19 cellular contexts compared by ENCODE assay signal in the genomic region with DNA sequence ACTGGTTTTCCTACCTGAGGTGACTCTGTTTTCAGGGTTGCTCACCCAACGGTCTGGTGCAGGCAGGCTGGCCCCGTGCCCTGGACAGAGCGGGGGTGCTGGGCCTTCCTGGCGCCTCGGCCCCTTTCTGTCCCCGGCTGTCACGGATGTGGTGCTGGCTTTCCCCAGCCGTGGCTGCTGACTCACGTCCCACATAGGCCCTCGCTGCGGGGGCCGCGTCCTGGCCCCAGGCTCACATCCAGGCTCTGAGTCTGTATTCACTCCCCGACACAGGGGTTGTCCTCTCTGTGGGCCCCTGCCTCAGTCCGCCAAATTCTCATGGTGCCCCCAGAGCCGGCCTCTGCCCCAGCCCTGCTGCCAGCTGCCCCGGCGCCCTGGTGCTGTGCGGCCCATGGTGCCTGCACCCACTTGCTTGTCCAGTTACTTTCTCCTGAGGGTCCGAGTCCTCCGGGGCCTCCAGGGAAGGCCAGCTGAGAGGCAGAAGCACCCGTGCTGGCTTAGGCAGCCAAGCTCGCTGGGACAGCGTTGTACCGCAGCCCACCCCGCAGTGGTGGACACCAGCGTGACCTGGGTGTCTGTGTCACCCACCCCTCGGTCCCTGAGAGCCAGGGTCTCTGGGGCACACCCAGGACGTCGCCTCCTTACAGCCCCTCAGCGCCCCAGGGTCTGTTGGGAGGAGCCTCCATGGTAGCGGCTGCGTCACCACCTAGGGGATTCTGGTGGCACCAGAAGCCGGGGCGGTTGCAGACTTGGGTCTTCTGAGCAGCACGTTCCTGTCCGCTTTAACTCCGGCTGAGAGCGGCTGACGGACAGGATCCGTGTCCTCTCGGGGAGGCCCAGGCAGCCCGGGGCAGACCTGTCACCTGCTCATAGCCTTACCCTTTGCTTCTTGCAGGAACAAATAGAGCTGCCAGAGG. TPM values are rescaled to one million over a fixed set of nuclear protein-coding genes. Genes with fewer than 3 reads are reported as not detected.
DNase-seq lines count a peak whose midpoint lies in the region; ATAC-seq, FAIRE-seq and TF ChIP-seq lines count a peak whose summit lies in the region.
"Had no signal": no experiment of that assay in that cellular context is flagged by ENCODE, and none has a peak within 500 bp of the region (broad histone marks: within the 10 kb centered on the region; RNA-seq: fewer than 3 reads in every experiment).

No MANE protein-coding gene starts in this region.

- no peak for TF ChIP-seq EP300 in K562 (IDR thresholded peaks at IDR 0.05; ENCODE audit: low read length)

- TF ChIP-seq RAD21 in K562 (CRISPR knock-in tag; conservative IDR thresholded peaks at IDR 0.05 in 1 of 2, IDR thresholded peaks at IDR 0.05 in 1 of 2), result no peak

- POLR2A ChIA-PET in K562 (lab: Yijun Ruan, JAX) (interaction anchor here (0.6 to 0.9 kb wide), 2 partner anchors 25 to 104 kb away, joined by 4 read pairs; no protein-coding TSS in a partner anchor), A673 (lab: Charles Lee; ENCODE audit: low non-redundant PET) (no interaction called here)

- H3K4me3 ChIP-seq in K562 (no peak overlapping the region), A673 (ENCODE audit: low read depth, low read length, poor library complexity, severe bottlenecking) (no peak overlapping the region)
- H3K4me3 ChIP-seq: BLaER1, colonic mucosa, HAP-1, SJCRH30 had no signal

- intact Hi-C loops in K562 (cut with micrococcal nuclease), result no loop called here
- intact Hi-C loops in A673 (cut with micrococcal nuclease; ENCODE audit: unreplicated experiment), result no loop called here

- no peaks in the 10 kb centered on the region for H3K9me3 Mint-ChIP-seq in natural killer cell treated with Interleukin-12 subunit alpha and Interleukin-12 subunit beta and Interleukin-15 and Interleukin-18, amount 100 ng/mL, for 72 hours
- H3K9me3 Mint-ChIP-seq: neural crest cell had no signal

- BruUV-seq in K562 (replicated peaks; lab: Mats Ljungman, UMichigan) (no TSS peak), A673 (replicated peaks; lab: Mats Ljungman, UMichigan) (no TSS peak)

- no peak overlapping the region for H2AFZ ChIP-seq in K562 (ENCODE audit: low read depth, low read length)

- no peak for TF ChIP-seq POLR2A in K562 (conservative IDR thresholded peaks at IDR 0.05)

- no peaks in the 10 kb centered on the region for H4K20me1 ChIP-seq in K562 (replicated peaks; ENCODE audit: control insufficient read depth, insufficient read depth, low read length)

- in situ Hi-C loops in GM13976 (cut with MboI; ENCODE audit: low sequenced_read_pairs, unreplicated experiment), result no loop called here
- in situ Hi-C loops in K562 (cut with MboI), result no loop called here

- H3K9me1 ChIP-seq in K562 (ENCODE audit: control insufficient read depth, insufficient read depth, low read length), result no peaks in the 10 kb centered on the region

- TF ChIP-seq CTCF in GM13976 (IDR thresholded peaks at IDR 0.05; ENCODE audit: borderline replicate concordance, control extremely low read depth, extremely low read depth, insufficient read depth, missing control alignments) (no peak), K562 (IDR thresholded peaks at IDR 0.05 in 2 of 3, conservative IDR thresholded peaks at IDR 0.05 in 1 of 3; ENCODE audit: insufficient read depth in 2 of 3, low read depth in 1 of 3, low read length in 3 of 3) (no peak), A673 (conservative IDR thresholded peaks at IDR 0.05; ENCODE audit: low read depth, low read length) (no peak)

- H3K27ac ChIP-seq in K562 (ENCODE audit: extremely low read depth, low read depth, low read length) (no peak overlapping the region), A673 (ENCODE audit: low read depth, low read length, poor library complexity, severe bottlenecking) (no peak overlapping the region)
- H3K27ac ChIP-seq: BLaER1, colonic mucosa, HL-60, SJCRH30 had no signal

- H3K79me2 ChIP-seq in K562 (ENCODE audit: control insufficient read depth, insufficient read depth, low read length), result peaks cover 6% of the 10 kb centered on the region

- no peak overlapping the region; a peak in 1 of 4 replicates for H3K9ac ChIP-seq in K562 (ENCODE audit: insufficient read depth in 1 of 2, low read depth in 2 of 2, low read length in 2 of 2)
- H3K9ac ChIP-seq: BLaER1 had no signal

- H3K27me3 Mint-ChIP-seq in natural killer cell treated with Interleukin-12 subunit alpha and Interleukin-12 subunit beta and Interleukin-15 and Interleukin-18, amount 100 ng/mL, for 72 hours, result no peaks in the 10 kb centered on the region

- H3K27me3 ChIP-seq in K562 (ENCODE audit: control insufficient read depth in 2 of 2, insufficient read depth in 2 of 2, low read length in 2 of 2), result no peaks in the 10 kb centered on the region
- peaks cover 1% of the 10 kb centered on the region for H3K27me3 ChIP-seq in A673 (replicated peaks; ENCODE audit: insufficient read depth, low read depth, low read length, poor library complexity)
- H3K27me3 ChIP-seq: colonic mucosa had no signal

- DNase-seq in GM13976 (ENCODE audit: low spot score) (peak; percentile 25), MV-4-11 (lab: John Stamatoyannopoulos, UW) (peak; percentile 61), K562 (ENCODE audit: extremely low read depth in 1 of 4, low spot score in 3 of 4) (peak in 1 of 4 experiments; percentile 13), A673 (ENCODE audit: low spot score) (no peak)
- no peak for DNase-seq in natural killer cell treated with Interleukin-12 subunit alpha and Interleukin-12 subunit beta and Interleukin-15 and Interleukin-18, amount 100 ng/mL, for 72 hours (ENCODE audit: low spot score)
- DNase-seq: activated CD4-positive, alpha-beta T cell treated with anti-CD3 and anti-CD28 coated beads for 48 hours; activated naive CD4-positive, alpha-beta T cell; colonic mucosa; NCI-H1092 treated with DMSO at 0.1 percent for 48 hours; NCI-H2107; NCI-H526 treated with DMSO at 0.1 percent for 48 hours; SJCRH30; T-helper 9 cell had no signal

- H3K4me1 ChIP-seq in K562 (replicated peaks in 1 of 2; ENCODE audit: control insufficient read depth in 2 of 2, insufficient read depth in 2 of 2, low read length in 2 of 2), result peaks cover 15 to 75% of the 10 kb centered on the region in 2 experiments
- H3K4me1 ChIP-seq in A673 (ENCODE audit: insufficient read depth, low read length, poor library complexity, severe bottlenecking), result peaks cover 6% of the 10 kb centered on the region
- H3K4me1 ChIP-seq: HAP-1 had no signal

- H3K36me3 Mint-ChIP-seq in natural killer cell treated with Interleukin-12 subunit alpha and Interleukin-12 subunit beta and Interleukin-15 and Interleukin-18, amount 100 ng/mL, for 72 hours, result no peaks in the 10 kb centered on the region

- peak overlapping the region in 1 of 2 donors; percentile 35 for H3K27ac Mint-ChIP-seq in natural killer cell treated with Interleukin-12 subunit alpha and Interleukin-12 subunit beta and Interleukin-15 and Interleukin-18, amount 100 ng/mL, for 72 hours

- H3K36me3 ChIP-seq in K562 (ENCODE audit: control insufficient read depth, insufficient read depth, low read length) (peaks cover 49% of the 10 kb centered on the region; the same call in 1 of the 3 replicates), A673 (ENCODE audit: insufficient read depth, low read length, poor library complexity, severe bottlenecking) (peaks cover 23% of the 10 kb centered on the region)

- no peak for ATAC-seq in K562
- peak; percentile 79 to 87 for ATAC-seq in natural killer cell treated with Interleukin-12 subunit alpha and Interleukin-12 subunit beta and Interleukin-15 and Interleukin-18, amount 100 ng/mL, for 72 hours
- ATAC-seq in GM18907 (IDR thresholded peaks at IDR 0.05; ENCODE audit: unreplicated experiment), result no peak
- no peak for ATAC-seq in HG03457 (IDR thresholded peaks at IDR 0.05; ENCODE audit: unreplicated experiment)

- no peak for FAIRE-seq in K562 (lab: Jason Lieb, UNC)

- H3K4me1 Mint-ChIP-seq in natural killer cell treated with Interleukin-12 subunit alpha and Interleukin-12 subunit beta and Interleukin-15 and Interleukin-18, amount 100 ng/mL, for 72 hours (ENCODE audit: low read depth in 2 of 2), result peaks cover 10 to 21% of the 10 kb centered on the region in 2 donors

- 88% methylated on average over 38 of the region's 43 CpGs for WGBS in K562 (ENCODE audit: insufficient coverage, low coverage, missing lambda C conversion rate)

- CTCF ChIA-PET in K562 (lab: Yijun Ruan, JAX; ENCODE audit: low intra/inter-chr PET ratio), result no interaction called here
- CTCF ChIA-PET in A673 (lab: Charles Lee), result no interaction called here

- peak overlapping the region; percentile 38 for H3K4me3 Mint-ChIP-seq in natural killer cell treated with Interleukin-12 subunit alpha and Interleukin-12 subunit beta and Interleukin-15 and Interleukin-18, amount 100 ng/mL, for 72 hours
- H3K4me3 Mint-ChIP-seq: neural crest cell had no signal

- no peak overlapping the region for H3K4me2 ChIP-seq in K562 (ENCODE audit: insufficient read depth, low read length)
- H3K4me2 ChIP-seq: BLaER1 had no signal

- H3K9me3 ChIP-seq in K562 (replicated peaks; ENCODE audit: control insufficient read depth, insufficient read depth, low read depth, low read length) (no peaks in the 10 kb centered on the region), A673 (ENCODE audit: low read depth, low read length, poor library complexity, severe bottlenecking) (no peaks in the 10 kb centered on the region)
- H3K9me3 ChIP-seq: BLaER1, colonic mucosa, HAP-1, SJCRH30 had no signal

RNA-seq across cellular contexts. Expression of a gene that starts 6.1 kb away (rescaled TPM):
- total RNA-seq in K562 (2011; cell fraction: chromatin; rRNA removed; ENCODE audit: low replicate concordance), result 33.8 and 66.2 TPM in 2 replicates
- total RNA-seq in K562 (2011; cell fraction: nucleolus; rRNA removed), result 40.5 and 47.9 TPM in 2 replicates
- 22.9 and 24.6 TPM in 2 replicates for total RNA-seq in K562 (2011; cell fraction: nucleoplasm; rRNA removed)
- total RNA-seq in K562 (2014; rRNA removed) (10.3 and 12.9 TPM in 2 replicates), K562 (2014; rRNA removed; fragmentation: Illumina TruSeq; extraction: Trizol) (14.4 and 15.7 TPM in 2 replicates), K562 (2015; rRNA removed; fragmentation: Illumina TruSeq; extraction: Trizol) (12.7 and 13.8 TPM in 2 replicates), K562 (2021) (25.6 and 26.8 TPM in 2 replicates), A673 (2021) (18.7 and 21.3 TPM in 2 replicates)
- polyA plus RNA-seq in K562 (2011; rRNA removed) (8.0 and 13.4 TPM in 2 replicates), K562 (2014; fragmentation: Illumina TruSeq; extraction: Trizol) (11.4 and 15.5 TPM in 2 replicates), K562 (2014; fragmentation: Nextera tagmentation; extraction: Ambion mirVana) (1 to 10 TPM in 1 of 2 experiments, under 1 TPM in 1; 0.25 to 1.8 TPM), K562 (2014; rRNA removed) (28.3 and 30.4 TPM in 2 replicates)
- polyA plus RNA-seq in K562 (2011; cell fraction: cytosol; rRNA removed), result 10.5 and 35.5 TPM in 2 replicates
- 10.7 and 20.1 TPM in 2 replicates for polyA plus RNA-seq in K562 (2011; cell fraction: nucleus; rRNA removed)
- polyA plus RNA-seq in K562 (2012), result 13.7 and 20.1 TPM in 2 replicates
- 11.2 and 15.9 TPM in 2 replicates for polyA minus RNA-seq in K562 (2011; rRNA and poly(A)+ RNA removed)
- polyA minus RNA-seq in K562 (2011; cell fraction: cytosol; rRNA and poly(A)+ RNA removed), result 5.0 and 8.7 TPM in 2 replicates
- polyA minus RNA-seq in K562 (2011; cell fraction: nucleus; rRNA and poly(A)+ RNA removed), result 13.5 and 13.7 TPM in 2 replicates
- total RNA-seq in natural killer cell treated with Interleukin-12 subunit alpha and Interleukin-12 subunit beta and Interleukin-15 and Interleukin-18, amount 100 ng/mL, for 72 hours, result 10 to 100 TPM; 33.1 to 43.7 TPM

RNA-seq across cellular contexts. Expression of a gene that starts 37.2 kb away (rescaled TPM):
- 69.8 and 141 TPM in 2 replicates for total RNA-seq in K562 (2011; cell fraction: chromatin; rRNA removed; ENCODE audit: low replicate concordance)
- 54.5 and 61.0 TPM in 2 replicates for total RNA-seq in K562 (2011; cell fraction: nucleolus; rRNA removed)
- 40.5 and 42.0 TPM in 2 replicates for total RNA-seq in K562 (2011; cell fraction: nucleoplasm; rRNA removed)
- total RNA-seq in K562 (2014; rRNA removed), result 26.7 and 31.9 TPM in 2 replicates
- total RNA-seq in K562 (2014; rRNA removed; fragmentation: Illumina TruSeq; extraction: Trizol), result 14.2 and 17.7 TPM in 2 replicates
- total RNA-seq in K562 (2015; rRNA removed; fragmentation: Illumina TruSeq; extraction: Trizol), result 18.4 and 21.2 TPM in 2 replicates
- 44.7 and 51.6 TPM in 2 replicates for total RNA-seq in K562 (2021)
- polyA plus RNA-seq in K562 (2011; rRNA removed), result 9.8 and 13.6 TPM in 2 replicates
- 9.8 and 28.7 TPM in 2 replicates for polyA plus RNA-seq in K562 (2011; cell fraction: cytosol; rRNA removed)
- 37.7 and 77.3 TPM in 2 replicates for polyA plus RNA-seq in K562 (2011; cell fraction: nucleus; rRNA removed)
- polyA plus RNA-seq in K562 (2012), result 37.1 and 42.6 TPM in 2 replicates
- 20.7 and 30.0 TPM in 2 replicates for polyA plus RNA-seq in K562 (2014; fragmentation: Illumina TruSeq; extraction: Trizol)
- polyA plus RNA-seq in K562 (2014; fragmentation: Nextera tagmentation; extraction: Ambion mirVana), result 1 to 10 TPM; 2.3 to 2.4 TPM
- 17.3 and 23.2 TPM in 2 replicates for polyA plus RNA-seq in K562 (2014; rRNA removed)
- 11.9 and 13.6 TPM in 2 replicates for polyA minus RNA-seq in K562 (2011; rRNA and poly(A)+ RNA removed)
- polyA minus RNA-seq in K562 (2011; cell fraction: cytosol; rRNA and poly(A)+ RNA removed), result 22.8 and 24.8 TPM in 2 replicates
- 38.3 and 38.6 TPM in 2 replicates for polyA minus RNA-seq in K562 (2011; cell fraction: nucleus; rRNA and poly(A)+ RNA removed)
- total RNA-seq in natural killer cell treated with Interleukin-12 subunit alpha and Interleukin-12 subunit beta and Interleukin-15 and Interleukin-18, amount 100 ng/mL, for 72 hours, result 1 to 10 TPM; 7.3 to 9.6 TPM
- total RNA-seq in A673 (2021), result 51.6 and 54.9 TPM in 2 replicates

Comparison
In these comparisons a context has a peak if more than half of its experiments do, and no peak if none do; other contexts are left out.
1. DNase-seq: peak in GM13976 (single experiment) and MV-4-11 (single experiment); none in natural killer cell treated with Interleukin-12 subunit alpha and Interleukin-12 subunit beta and Interleukin-15 and Interleukin-18, amount 100 ng/mL, for 72 hours (single experiment) and A673 (single experiment).
2. ATAC-seq: peak in natural killer cell treated with Interleukin-12 subunit alpha and Interleukin-12 subunit beta and Interleukin-15 and Interleukin-18, amount 100 ng/mL, for 72 hours (2 of 2); none in K562 (single experiment), GM18907 (single experiment) and HG03457 (single experiment).